Comparison of ENCODE assay signal across 1 cellular context in genomic region chr22:17629646-17630045, GRCh38.
TF ChIP-seq lines count a peak whose summit lies in the region.

No MANE protein-coding gene starts in this region.

TF ChIP-seq in endothelial cell of umbilical vein, 7 proteins besides CTCF, POLR2A, EP300 and RAD21:
- TF ChIP-seq JUN (IDR thresholded peaks at IDR 0.05; ENCODE audit: borderline replicate concordance, insufficient read depth, insufficient read length, low read depth) (no peak), POLR2AphosphoS5 (IDR thresholded peaks at IDR 0.05; ENCODE audit: insufficient read depth, low read depth, low read length) (no peak), EZH2 (IDR thresholded peaks at IDR 0.05; ENCODE audit: borderline replicate concordance, low read depth, low read length, severe bottlenecking) (no peak), GATA2 (IDR thresholded peaks at IDR 0.05; ENCODE audit: insufficient read depth, insufficient read length, low read depth, low read length) (no peak), MYC (IDR thresholded peaks at IDR 0.05; ENCODE audit: low read depth, low read length) (no peak), FOS (IDR thresholded peaks at IDR 0.05; ENCODE audit: borderline replicate concordance, insufficient read depth, low read length) (no peak)
- TF ChIP-seq, protein P1, sequence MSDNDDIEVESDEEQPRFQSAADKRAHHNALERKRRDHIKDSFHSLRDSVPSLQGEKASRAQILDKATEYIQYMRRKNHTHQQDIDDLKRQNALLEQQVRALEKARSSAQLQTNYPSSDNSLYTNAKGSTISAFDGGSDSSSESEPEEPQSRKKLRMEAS (IDR thresholded peaks at IDR 0.05; ENCODE audit: insufficient read depth, insufficient read length): no peak
